1 cellular context compared by ENCODE assay signal in the genomic region with DNA sequence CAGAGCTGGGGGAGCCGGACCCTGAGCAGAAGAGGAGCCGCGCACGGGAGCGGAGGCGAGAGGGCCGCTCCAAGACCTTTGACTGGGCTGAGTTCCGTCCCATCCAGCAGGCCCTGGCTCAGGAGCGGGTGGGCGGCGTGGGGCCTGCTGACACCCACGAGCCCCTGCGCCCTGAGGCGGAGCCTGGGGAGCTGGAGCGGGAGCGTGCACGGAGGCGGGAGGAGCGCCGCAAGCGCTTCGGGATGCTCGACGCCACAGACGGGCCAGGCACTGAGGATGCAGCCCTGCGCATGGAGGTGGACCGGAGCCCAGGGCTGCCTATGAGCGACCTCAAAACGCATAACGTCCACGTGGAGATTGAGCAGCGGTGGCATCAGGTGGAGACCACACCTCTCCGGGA. TPM values are rescaled to one million over a fixed set of nuclear protein-coding genes. Genes with fewer than 3 reads are reported as not detected.
"Had no signal": no experiment of that assay in that cellular context is flagged by ENCODE, and none has a peak within 500 bp of the region (broad histone marks: within the 10 kb centered on the region; RNA-seq: fewer than 3 reads in every experiment).

No MANE protein-coding gene starts in this region.

RNA-seq across cellular contexts. Expression of a gene that starts 47.6 kb away (rescaled TPM):
- total RNA-seq: HT1080 had no signal
